ENCODE assay signal across 8 cellular contexts in the genomic region with DNA sequence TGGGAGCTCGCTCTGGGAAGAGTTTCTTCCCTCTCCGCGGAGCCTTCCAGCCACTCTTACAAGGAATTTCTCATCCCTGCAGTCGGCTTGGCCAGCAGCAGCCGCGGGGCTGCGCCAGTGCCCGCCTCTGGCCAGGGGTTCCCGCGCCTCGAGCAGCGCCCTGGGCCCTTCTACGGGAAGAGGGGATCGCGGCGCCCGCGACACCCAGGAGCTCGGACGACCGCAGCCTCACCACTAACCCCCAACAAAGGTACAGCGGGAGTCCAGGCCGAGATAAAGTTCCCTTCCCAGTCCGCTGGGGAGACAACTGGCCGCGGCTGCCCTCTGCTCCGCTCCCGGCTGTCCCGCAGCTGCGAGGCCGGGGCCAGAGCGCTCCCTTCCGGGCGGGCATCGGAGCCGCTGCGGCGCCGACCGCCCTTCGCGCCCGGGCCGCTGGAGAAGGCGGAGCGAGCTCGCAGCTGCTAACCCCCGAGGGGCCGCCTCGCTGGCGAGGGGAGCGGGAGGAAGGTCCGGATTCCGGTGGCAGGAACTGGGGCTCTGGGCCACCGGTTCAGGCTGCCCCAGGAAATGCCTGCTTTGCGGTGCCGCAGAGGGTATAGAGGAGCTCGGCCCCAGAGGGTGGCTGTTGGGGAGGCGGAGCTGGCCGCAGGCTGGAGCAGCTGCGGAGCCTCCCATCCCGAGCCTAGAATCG. TPM values are rescaled to one million over a fixed set of nuclear protein-coding genes. Genes with fewer than 3 reads are reported as not detected.
DNase-seq lines count a peak whose midpoint lies in the region; ATAC-seq and TF ChIP-seq lines count a peak whose summit lies in the region.

No MANE protein-coding gene starts in this region.

- peak overlapping the region; percentile 52 for H3K4me3 Mint-ChIP-seq in activated CD4-positive, alpha-beta T cell treated with anti-CD3 and anti-CD28 coated beads, Interleukin-2, amount 10 ng/mL, durations not matched to agents 7 days and 5 days

- peak overlapping the region in 1 of 2 donors; percentile 44 for H3K27ac ChIP-seq in ovary
- H3K27ac ChIP-seq in A673 (ENCODE audit: low read depth, low read length, poor library complexity, severe bottlenecking) = no peak overlapping the region
- H3K27ac ChIP-seq in OCI-LY7 (ENCODE audit: low read depth, low read length, poor library complexity, severe bottlenecking) = no peak overlapping the region

- H3K4me1 Mint-ChIP-seq in activated CD4-positive, alpha-beta T cell treated with anti-CD3 and anti-CD28 coated beads, Interleukin-2, amount 10 ng/mL, durations not matched to agents 7 days and 5 days = peaks cover 46% of the 10 kb centered on the region

- WGBS in ovary, 3 donors = 1 to 2% (median 2%) methylated on average over 49 to 63 of the region's 63 CpGs

- H3K4me3 ChIP-seq in fibroblast of pulmonary artery (replicated peaks; ENCODE audit: low read depth, low read length) (peak overlapping the region; percentile 47), ovary (peak overlapping the region; percentile 19), A673 (ENCODE audit: low read depth, low read length, poor library complexity, severe bottlenecking) (no peak overlapping the region), OCI-LY7 (ENCODE audit: low read depth, low read length, poor library complexity, severe bottlenecking) (no peak overlapping the region)

- H3K36me3 ChIP-seq in ovary (no peaks in the 10 kb centered on the region), A673 (ENCODE audit: insufficient read depth, low read length, poor library complexity, severe bottlenecking) (no peaks in the 10 kb centered on the region), OCI-LY7 (ENCODE audit: insufficient read depth, low read length) (no peaks in the 10 kb centered on the region)

- POLR2A ChIA-PET in activated CD4-positive, alpha-beta T cell treated with anti-CD3 and anti-CD28 coated beads, Interleukin-2, amount 10 ng/mL, durations not matched to agents 7 days and 5 days (lab: Charles Lee) = no interaction called here
- POLR2A ChIA-PET in A673 (lab: Charles Lee; ENCODE audit: low non-redundant PET) (no interaction called here), OCI-LY7 (lab: Charles Lee) (no interaction called here)

- H2AFZ ChIP-seq in OCI-LY7 (ENCODE audit: low read length) = no peak overlapping the region

- DNase-seq in activated CD4-positive, alpha-beta T cell treated with anti-CD3 and anti-CD28 coated beads for 48 hours = peak; percentile 45
- no peak for DNase-seq in activated CD4-positive, alpha-beta T cell treated with anti-CD3 and anti-CD28 coated beads, Interleukin-2, amount 50 U/mL, for 1 hour
- DNase-seq in activated CD4-positive, alpha-beta T cell treated with anti-CD3 and anti-CD28 coated beads, Interleukin-2, amount 10 ng/mL, durations not matched to agents 7 days and 5 days = peak; percentile 26
- peak; percentile 60 for DNase-seq in fibroblast of pulmonary artery (ENCODE audit: low read depth)
- DNase-seq in ovary = peak in 4 of 5 donors; percentile 40 to 70 (median 46)
- no peak for DNase-seq in A673 (ENCODE audit: low spot score)
- DNase-seq in OCI-LY7 (ENCODE audit: low spot score) = no peak

- H3K9me3 ChIP-seq in ovary = no peaks in the 10 kb centered on the region
- H3K9me3 ChIP-seq in A673 (ENCODE audit: low read depth, low read length, poor library complexity, severe bottlenecking) = no peaks in the 10 kb centered on the region
- H3K9me3 ChIP-seq in OCI-LY7 (ENCODE audit: low read length) = no peaks in the 10 kb centered on the region

- H3K27me3 ChIP-seq in ovary (no peaks in the 10 kb centered on the region), A673 (replicated peaks; ENCODE audit: insufficient read depth, low read depth, low read length, poor library complexity) (peaks cover 82% of the 10 kb centered on the region)

- H3K36me3 Mint-ChIP-seq in activated CD4-positive, alpha-beta T cell treated with anti-CD3 and anti-CD28 coated beads, Interleukin-2, amount 10 ng/mL, durations not matched to agents 7 days and 5 days (ENCODE audit: low read depth) = no peaks in the 10 kb centered on the region

- BruUV-seq in A673 (replicated peaks; lab: Mats Ljungman, UMichigan) = no TSS peak
- BruUV-seq in OCI-LY7 (replicated peaks; lab: Mats Ljungman, UMichigan) = no TSS peak

- H3K4me2 ChIP-seq in OCI-LY7 (ENCODE audit: low read length) = no peak overlapping the region

- no peak overlapping the region for H3K27ac Mint-ChIP-seq in activated CD4-positive, alpha-beta T cell treated with anti-CD3 and anti-CD28 coated beads, Interleukin-2, amount 10 ng/mL, durations not matched to agents 7 days and 5 days

- H3K9me2 ChIP-seq in OCI-LY7 (ENCODE audit: insufficient read depth, low read length) = no peaks in the 10 kb centered on the region

- TF ChIP-seq POLR2A in ovary (IDR thresholded peaks at IDR 0.05) = no peak

- H4K20me1 ChIP-seq in OCI-LY7 (ENCODE audit: insufficient read depth, low read length) = no peaks in the 10 kb centered on the region

- no peak for TF ChIP-seq EP300 in ovary (IDR thresholded peaks at IDR 0.05)

- H3K79me2 ChIP-seq in OCI-LY7 (ENCODE audit: insufficient read depth, low read depth, low read length) = no peaks in the 10 kb centered on the region

- H3K4me1 ChIP-seq in ovary (ENCODE audit: insufficient read depth) (peaks cover 7% of the 10 kb centered on the region), A673 (ENCODE audit: insufficient read depth, low read length, poor library complexity, severe bottlenecking) (peaks cover 19% of the 10 kb centered on the region), OCI-LY7 (ENCODE audit: insufficient read depth, low read length, poor library complexity, severe bottlenecking) (peaks cover 18% of the 10 kb centered on the region)

- intact Hi-C loops in ovary (cut with DNase I) = loop anchor here in 1 of 4 donors (10.0 kb wide), 1 partner anchor 963 kb away; no protein-coding TSS in a partner anchor
- intact Hi-C loops in A673 (cut with micrococcal nuclease; ENCODE audit: unreplicated experiment) = no loop called here
- intact Hi-C loops in OCI-LY7 (cut with micrococcal nuclease; ENCODE audit: unreplicated experiment) = no loop called here

- ATAC-seq in HG03045 (IDR thresholded peaks at IDR 0.05; ENCODE audit: unreplicated experiment) = no peak

- peaks cover 63% of the 10 kb centered on the region for H3K27me3 Mint-ChIP-seq in activated CD4-positive, alpha-beta T cell treated with anti-CD3 and anti-CD28 coated beads, Interleukin-2, amount 10 ng/mL, durations not matched to agents 7 days and 5 days

- no peaks in the 10 kb centered on the region for H3K9me3 Mint-ChIP-seq in activated CD4-positive, alpha-beta T cell treated with anti-CD3 and anti-CD28 coated beads, Interleukin-2, amount 10 ng/mL, durations not matched to agents 7 days and 5 days

- CTCF ChIA-PET in activated CD4-positive, alpha-beta T cell treated with anti-CD3 and anti-CD28 coated beads, Interleukin-2, amount 10 ng/mL, durations not matched to agents 7 days and 5 days (lab: Charles Lee) = interaction anchor here (0.6 to 4.2 kb wide), 3 partner anchors 39 to 186 kb away, joined by 3 to 9 read pairs (median 3); no protein-coding TSS in a partner anchor
- CTCF ChIA-PET in A673 (lab: Charles Lee) = no interaction called here
- CTCF ChIA-PET in OCI-LY7 (lab: Charles Lee; ENCODE audit: unreplicated experiment) = no interaction called here

- TF ChIP-seq CTCF in fibroblast of pulmonary artery (IDR thresholded peaks at IDR 0.05; ENCODE audit: low read length, missing control alignments) (no peak), ovary (IDR thresholded peaks at IDR 0.05) (no peak), A673 (conservative IDR thresholded peaks at IDR 0.05; ENCODE audit: low read depth, low read length) (no peak), OCI-LY7 (conservative IDR thresholded peaks at IDR 0.05; ENCODE audit: low read length) (no peak)

RNA-seq across cellular contexts. Expression of gene HS3ST3B1, which starts 3.6 kb away (rescaled TPM):
- total RNA-seq in activated CD4-positive, alpha-beta T cell treated with anti-CD3 and anti-CD28 coated beads, Interleukin-2, amount 10 ng/mL, durations not matched to agents 7 days and 5 days = 10 to 100 TPM; 11.5 to 11.9 TPM
- 1 to 10 TPM; 3.9 to 9.9 (median 6.9) TPM for total RNA-seq in ovary
- 1 to 10 TPM; 3.2 to 5.6 TPM for polyA plus RNA-seq in ovary
- not detected in 2 replicates for total RNA-seq in A673 (2021)
- total RNA-seq in OCI-LY7 (2014; rRNA removed; shearing (Covaris generic)) = 0.03 TPM in 1 of 2 replicates, not detected in the other
- 1.6 and 2.0 TPM in 2 replicates for total RNA-seq in OCI-LY7 (2022)

Comparison
In these comparisons a context has a peak if more than half of its experiments do, and no peak if none do; other contexts are left out.
1. DNase-seq: peak in activated CD4-positive, alpha-beta T cell treated with anti-CD3 and anti-CD28 coated beads for 48 hours (single experiment), activated CD4-positive, alpha-beta T cell treated with anti-CD3 and anti-CD28 coated beads, Interleukin-2, amount 10 ng/mL, durations not matched to agents 7 days and 5 days (single experiment), fibroblast of pulmonary artery (single experiment) and ovary (4 of 5); none in activated CD4-positive, alpha-beta T cell treated with anti-CD3 and anti-CD28 coated beads, Interleukin-2, amount 50 U/mL, for 1 hour (single experiment), A673 (single experiment) and OCI-LY7 (single experiment).
2. H3K4me3 ChIP-seq: peak in fibroblast of pulmonary artery (single experiment) and ovary (single experiment); none in A673 (single experiment) and OCI-LY7 (single experiment).